In genomic region chr11:75706260-75706729, GRCh38 we compare ENCODE assay signal across 8 cellular contexts. TPM values are rescaled to one million over a fixed set of nuclear protein-coding genes. Genes with fewer than 3 reads are reported as not detected.
DNase-seq lines count a peak whose midpoint lies in the region; ATAC-seq and TF ChIP-seq lines count a peak whose summit lies in the region.

No MANE protein-coding gene starts in this region.

- H3K4me1 Mint-ChIP-seq in activated T-helper 2 cell treated with anti-CD3 and anti-CD28 coated beads, Interferon-gamma antibody, Interleukin-2, Interleukin-4, amounts not matched to agents 10 μg/mL and 5 μg/mL and 100 μg/mL, durations not matched to agents 14 hours and 24 hours and 36 hours (ENCODE audit: low read depth) = peaks cover 3% of the 10 kb centered on the region

- peak overlapping the region; percentile 59 for H3K4me2 ChIP-seq in osteoblast (ENCODE audit: insufficient read depth, low read length)

- intact Hi-C loops in activated T-helper 2 cell treated with anti-CD3 and anti-CD28 coated beads, Interferon-gamma antibody, Interleukin-2, Interleukin-4, amounts not matched to agents 10 μg/mL and 5 μg/mL and 100 μg/mL, durations not matched to agents 14 hours and 24 hours and 36 hours (cut with micrococcal nuclease) = no loop called here

- POLR2A ChIA-PET in RWPE1 (lab: Yijun Ruan, JAX; ENCODE audit: low non-redundant PET) = no interaction called here

- peaks cover 8% of the 10 kb centered on the region for H3K27me3 ChIP-seq in osteoblast (ENCODE audit: insufficient read depth, low read length)
- no peaks in the 10 kb centered on the region for H3K27me3 ChIP-seq in suprapubic skin

- H3K9me3 Mint-ChIP-seq in activated T-helper 2 cell treated with anti-CD3 and anti-CD28 coated beads, Interferon-gamma antibody, Interleukin-2, Interleukin-4, amounts not matched to agents 10 μg/mL and 5 μg/mL and 100 μg/mL, durations not matched to agents 14 hours and 24 hours and 36 hours = no peaks in the 10 kb centered on the region

- H3K4me1 ChIP-seq in osteoblast (ENCODE audit: insufficient read depth, low read length) = no peaks in the 10 kb centered on the region
- no peaks in the 10 kb centered on the region for H3K4me1 ChIP-seq in suprapubic skin

- CTCF ChIA-PET in RWPE1 (lab: Yijun Ruan, JAX) = interaction anchor here (0.6 to 2.3 kb wide), 28 partner anchors 9 to 1400 kb away, joined by 3 to 13 read pairs (median 4); no protein-coding TSS in a partner anchor

- no peak for TF ChIP-seq POLR2A in suprapubic skin (IDR thresholded peaks at IDR 0.05)

- H3K4me3 ChIP-seq in GM12864 (ENCODE audit: low read depth, low read length) = no peak overlapping the region
- H3K4me3 ChIP-seq in osteoblast (ENCODE audit: insufficient read depth, low read length) = peak overlapping the region; percentile 29
- H3K4me3 ChIP-seq in suprapubic skin = no peak overlapping the region

- TF ChIP-seq CTCF in GM12864 (IDR thresholded peaks at IDR 0.05; ENCODE audit: low read depth, low read length, missing control alignments) (peak; percentile 95), LNCAP (IDR thresholded peaks at IDR 0.05) (peak; percentile 96), RWPE1 (conservative IDR thresholded peaks at IDR 0.05; ENCODE audit: low read depth) (peak; percentile 91), osteoblast (IDR thresholded peaks at IDR 0.05; ENCODE audit: extremely low read depth, low read depth, low read length) (peak; percentile 92), suprapubic skin (IDR thresholded peaks at IDR 0.05) (peak; percentile 53 to 90)

- H3K79me2 ChIP-seq in osteoblast (ENCODE audit: insufficient read depth, low read length) = no peaks in the 10 kb centered on the region

- H3K4me3 Mint-ChIP-seq in activated T-helper 2 cell treated with anti-CD3 and anti-CD28 coated beads, Interferon-gamma antibody, Interleukin-2, Interleukin-4, amounts not matched to agents 10 μg/mL and 5 μg/mL and 100 μg/mL, durations not matched to agents 14 hours and 24 hours and 36 hours (ENCODE audit: low read depth) = no peak overlapping the region

- 12% methylated on average over 14 of the region's 17 CpGs for WGBS in suprapubic skin

- peak; percentile 24 for DNase-seq in GM12864 (ENCODE audit: low read depth)
- DNase-seq in RWPE1 (ENCODE audit: low spot score) = peak; percentile 81
- peak; percentile 46 for DNase-seq in activated T-helper 2 cell treated with anti-CD3 and anti-CD28 coated beads, Interferon-gamma antibody, Interleukin-2, Interleukin-4, amounts not matched to agents 10 μg/mL and 5 μg/mL and 100 μg/mL, durations not matched to agents 14 hours and 24 hours and 36 hours (ENCODE audit: low spot score)
- peak; percentile 60 for DNase-seq in foreskin melanocyte
- DNase-seq in osteoblast (ENCODE audit: insufficient read length, low spot score, missing footprints) = peak; percentile 94
- DNase-seq in suprapubic skin (ENCODE audit: low spot score in 2 of 2) = peak in 1 of 2 donors; percentile 79

- peaks cover 13% of the 10 kb centered on the region for H3K27me3 Mint-ChIP-seq in activated T-helper 2 cell treated with anti-CD3 and anti-CD28 coated beads, Interferon-gamma antibody, Interleukin-2, Interleukin-4, amounts not matched to agents 10 μg/mL and 5 μg/mL and 100 μg/mL, durations not matched to agents 14 hours and 24 hours and 36 hours (ENCODE audit: low read depth)

- H3K36me3 Mint-ChIP-seq in activated T-helper 2 cell treated with anti-CD3 and anti-CD28 coated beads, Interferon-gamma antibody, Interleukin-2, Interleukin-4, amounts not matched to agents 10 μg/mL and 5 μg/mL and 100 μg/mL, durations not matched to agents 14 hours and 24 hours and 36 hours (ENCODE audit: low read depth) = no peaks in the 10 kb centered on the region

- no peaks in the 10 kb centered on the region for H4K20me1 ChIP-seq in osteoblast (ENCODE audit: insufficient read depth, low read length)

- H3K36me3 ChIP-seq in osteoblast (ENCODE audit: insufficient read depth, low read length) = no peaks in the 10 kb centered on the region
- H3K36me3 ChIP-seq in suprapubic skin = no peaks in the 10 kb centered on the region

- no peak overlapping the region for H3K27ac Mint-ChIP-seq in activated T-helper 2 cell treated with anti-CD3 and anti-CD28 coated beads, Interferon-gamma antibody, Interleukin-2, Interleukin-4, amounts not matched to agents 10 μg/mL and 5 μg/mL and 100 μg/mL, durations not matched to agents 14 hours and 24 hours and 36 hours

- H2AFZ ChIP-seq in osteoblast (ENCODE audit: low read length) = peak overlapping the region; percentile 56

- H3K9me3 ChIP-seq in osteoblast (ENCODE audit: low read depth, low read length) (no peaks in the 10 kb centered on the region), suprapubic skin (no peaks in the 10 kb centered on the region)

- H3K27ac ChIP-seq in RWPE1 (no peak overlapping the region), osteoblast (ENCODE audit: low read depth, low read length) (no peak overlapping the region), suprapubic skin (no peak overlapping the region)

- no peak for TF ChIP-seq EP300 in suprapubic skin (IDR thresholded peaks at IDR 0.05)

- no peak for ATAC-seq in GM21367 (IDR thresholded peaks at IDR 0.05; ENCODE audit: unreplicated experiment)

RNA-seq across cellular contexts. Expression of gene MOGAT2, which starts 11.3 kb away (rescaled TPM):
- not detected in 2 replicates for total RNA-seq in activated T-helper 2 cell treated with anti-CD3 and anti-CD28 coated beads, Interferon-gamma antibody, Interleukin-2, Interleukin-4, amounts not matched to agents 10 μg/mL and 5 μg/mL and 100 μg/mL, durations not matched to agents 14 hours and 24 hours and 36 hours
- total RNA-seq in osteoblast (not detected in 2 replicates), suprapubic skin (10 to 100 TPM in 1 of 4 donors, 1 to 10 TPM in 3; 3.5 to 12.4 (median 4.9) TPM)

RNA-seq across cellular contexts. Expression of gene MAP6, which starts 37.5 kb away (rescaled TPM):
- 0.23 TPM in 1 of 2 replicates, not detected in the other for total RNA-seq in activated T-helper 2 cell treated with anti-CD3 and anti-CD28 coated beads, Interferon-gamma antibody, Interleukin-2, Interleukin-4, amounts not matched to agents 10 μg/mL and 5 μg/mL and 100 μg/mL, durations not matched to agents 14 hours and 24 hours and 36 hours
- 0.72 and 1.5 TPM in 2 replicates for total RNA-seq in osteoblast
- total RNA-seq in suprapubic skin = 10 to 100 TPM in 1 of 4 donors, 1 to 10 TPM in 3; 2.7 to 11.0 (median 4.6) TPM
